ENCODE assay signal across 1 cellular context in the genomic region with DNA sequence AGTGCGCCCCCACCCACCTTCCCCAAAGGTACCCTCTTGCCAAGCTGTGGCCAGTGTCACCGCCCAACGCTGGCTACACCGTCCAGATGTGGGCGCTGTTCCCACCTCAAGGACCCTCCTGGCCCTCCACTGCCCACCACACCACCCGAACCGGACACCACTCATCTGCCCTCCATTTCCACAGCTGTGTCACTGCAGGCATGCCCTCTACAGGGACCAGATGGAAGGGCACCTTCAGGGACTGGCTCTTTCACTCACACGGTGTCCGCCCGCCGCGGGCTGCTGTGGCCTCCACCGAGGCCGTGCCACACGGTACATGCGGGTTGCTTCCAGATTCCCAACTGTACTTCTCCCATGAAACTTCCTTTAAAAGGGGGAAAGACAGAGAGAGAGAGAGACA.
TF ChIP-seq lines count a peak whose summit lies in the region.

No MANE protein-coding gene starts in this region.

TF ChIP-seq in WTC11, 78 proteins besides CTCF, POLR2A, EP300 and RAD21 (continued from another document):
- no peak for TF ChIP-seq JAZF1 (CRISPR knock-in tag; IDR thresholded peaks at IDR 0.05)
- TF ChIP-seq, protein P1, sequence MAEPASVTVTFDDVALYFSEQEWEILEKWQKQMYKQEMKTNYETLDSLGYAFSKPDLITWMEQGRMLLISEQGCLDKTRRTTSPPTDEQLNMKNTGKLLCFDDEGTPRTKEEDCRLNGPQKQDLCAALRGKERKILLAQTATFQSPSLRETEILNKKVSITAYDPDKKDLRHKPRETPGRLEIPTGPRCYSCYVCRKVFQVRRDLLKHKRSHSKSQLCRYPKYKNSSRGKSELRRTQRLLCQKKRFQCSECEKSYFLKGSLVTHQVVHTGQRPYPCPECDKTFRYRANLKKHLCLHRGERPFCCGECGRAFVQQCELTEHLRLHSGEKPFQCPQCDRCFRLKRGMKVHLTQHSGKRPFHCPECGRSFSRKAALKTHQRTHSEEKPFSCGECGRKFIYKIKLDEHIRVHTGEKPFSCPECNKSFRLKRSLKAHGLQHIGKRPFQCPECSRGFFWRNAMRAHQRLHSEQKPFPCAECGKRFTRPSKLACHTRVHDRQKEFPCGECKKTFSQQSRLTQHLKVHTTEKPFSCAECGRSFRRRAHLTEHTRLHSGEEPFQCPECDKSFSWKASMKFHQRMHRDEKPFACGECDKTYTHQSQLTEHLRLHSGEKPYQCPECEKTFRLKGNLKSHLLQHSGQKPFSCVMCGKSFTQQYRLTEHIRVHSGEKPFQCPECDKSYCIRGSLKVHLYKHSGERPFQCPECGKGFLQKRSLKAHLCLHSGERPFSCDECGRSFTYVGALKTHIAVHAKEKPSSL (CRISPR knock-in tag; conservative IDR thresholded peaks at IDR 0.05), result no peak
- no peak for TF ChIP-seq SMAD4 (CRISPR knock-in tag; IDR thresholded peaks at IDR 0.05)
- TF ChIP-seq, protein P2, sequence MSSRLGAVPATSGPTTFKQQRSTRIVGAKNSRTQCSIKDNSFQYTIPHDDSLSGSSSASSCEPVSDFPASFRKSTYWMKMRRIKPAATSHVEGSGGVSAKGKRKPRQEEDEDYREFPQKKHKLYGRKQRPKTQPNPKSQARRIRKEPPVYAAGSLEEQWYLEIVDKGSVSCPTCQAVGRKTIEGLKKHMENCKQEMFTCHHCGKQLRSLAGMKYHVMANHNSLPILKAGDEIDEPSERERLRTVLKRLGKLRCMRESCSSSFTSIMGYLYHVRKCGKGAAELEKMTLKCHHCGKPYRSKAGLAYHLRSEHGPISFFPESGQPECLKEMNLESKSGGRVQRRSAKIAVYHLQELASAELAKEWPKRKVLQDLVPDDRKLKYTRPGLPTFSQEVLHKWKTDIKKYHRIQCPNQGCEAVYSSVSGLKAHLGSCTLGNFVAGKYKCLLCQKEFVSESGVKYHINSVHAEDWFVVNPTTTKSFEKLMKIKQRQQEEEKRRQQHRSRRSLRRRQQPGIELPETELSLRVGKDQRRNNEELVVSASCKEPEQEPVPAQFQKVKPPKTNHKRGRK (CRISPR knock-in tag; IDR thresholded peaks at IDR 0.05; ENCODE audit: borderline replicate concordance), result no peak
- TF ChIP-seq NR1H2 (CRISPR knock-in tag; IDR thresholded peaks at IDR 0.05), result no peak
- TF ChIP-seq, protein P3, sequence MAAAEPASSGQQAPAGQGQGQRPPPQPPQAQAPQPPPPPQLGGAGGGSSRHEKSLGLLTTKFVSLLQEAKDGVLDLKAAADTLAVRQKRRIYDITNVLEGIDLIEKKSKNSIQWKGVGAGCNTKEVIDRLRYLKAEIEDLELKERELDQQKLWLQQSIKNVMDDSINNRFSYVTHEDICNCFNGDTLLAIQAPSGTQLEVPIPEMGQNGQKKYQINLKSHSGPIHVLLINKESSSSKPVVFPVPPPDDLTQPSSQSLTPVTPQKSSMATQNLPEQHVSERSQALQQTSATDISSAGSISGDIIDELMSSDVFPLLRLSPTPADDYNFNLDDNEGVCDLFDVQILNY (CRISPR knock-in tag; IDR thresholded peaks at IDR 0.05), result no peak
- no peak for TF ChIP-seq ZNF317 (CRISPR knock-in tag; IDR thresholded peaks at IDR 0.05; ENCODE audit: borderline replicate concordance, low read depth)
- TF ChIP-seq IRF2 (CRISPR knock-in tag; IDR thresholded peaks at IDR 0.05; ENCODE audit: borderline replicate concordance, low read depth), result no peak
- TF ChIP-seq, protein P4, sequence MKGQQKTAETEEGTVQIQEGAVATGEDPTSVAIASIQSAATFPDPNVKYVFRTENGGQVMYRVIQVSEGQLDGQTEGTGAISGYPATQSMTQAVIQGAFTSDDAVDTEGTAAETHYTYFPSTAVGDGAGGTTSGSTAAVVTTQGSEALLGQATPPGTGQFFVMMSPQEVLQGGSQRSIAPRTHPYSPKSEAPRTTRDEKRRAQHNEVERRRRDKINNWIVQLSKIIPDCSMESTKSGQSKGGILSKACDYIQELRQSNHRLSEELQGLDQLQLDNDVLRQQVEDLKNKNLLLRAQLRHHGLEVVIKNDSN (CRISPR knock-in tag; IDR thresholded peaks at IDR 0.05), result no peak
- TF ChIP-seq, protein P5, sequence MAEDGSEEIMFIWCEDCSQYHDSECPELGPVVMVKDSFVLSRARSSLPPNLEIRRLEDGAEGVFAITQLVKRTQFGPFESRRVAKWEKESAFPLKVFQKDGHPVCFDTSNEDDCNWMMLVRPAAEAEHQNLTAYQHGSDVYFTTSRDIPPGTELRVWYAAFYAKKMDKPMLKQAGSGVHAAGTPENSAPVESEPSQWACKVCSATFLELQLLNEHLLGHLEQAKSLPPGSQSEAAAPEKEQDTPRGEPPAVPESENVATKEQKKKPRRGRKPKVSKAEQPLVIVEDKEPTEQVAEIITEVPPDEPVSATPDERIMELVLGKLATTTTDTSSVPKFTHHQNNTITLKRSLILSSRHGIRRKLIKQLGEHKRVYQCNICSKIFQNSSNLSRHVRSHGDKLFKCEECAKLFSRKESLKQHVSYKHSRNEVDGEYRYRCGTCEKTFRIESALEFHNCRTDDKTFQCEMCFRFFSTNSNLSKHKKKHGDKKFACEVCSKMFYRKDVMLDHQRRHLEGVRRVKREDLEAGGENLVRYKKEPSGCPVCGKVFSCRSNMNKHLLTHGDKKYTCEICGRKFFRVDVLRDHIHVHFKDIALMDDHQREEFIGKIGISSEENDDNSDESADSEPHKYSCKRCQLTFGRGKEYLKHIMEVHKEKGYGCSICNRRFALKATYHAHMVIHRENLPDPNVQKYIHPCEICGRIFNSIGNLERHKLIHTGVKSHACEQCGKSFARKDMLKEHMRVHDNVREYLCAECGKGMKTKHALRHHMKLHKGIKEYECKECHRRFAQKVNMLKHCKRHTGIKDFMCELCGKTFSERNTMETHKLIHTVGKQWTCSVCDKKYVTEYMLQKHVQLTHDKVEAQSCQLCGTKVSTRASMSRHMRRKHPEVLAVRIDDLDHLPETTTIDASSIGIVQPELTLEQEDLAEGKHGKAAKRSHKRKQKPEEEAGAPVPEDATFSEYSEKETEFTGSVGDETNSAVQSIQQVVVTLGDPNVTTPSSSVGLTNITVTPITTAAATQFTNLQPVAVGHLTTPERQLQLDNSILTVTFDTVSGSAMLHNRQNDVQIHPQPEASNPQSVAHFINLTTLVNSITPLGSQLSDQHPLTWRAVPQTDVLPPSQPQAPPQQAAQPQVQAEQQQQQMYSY (CRISPR knock-in tag; IDR thresholded peaks at IDR 0.05), result no peak
- no peak for TF ChIP-seq SOX15 (CRISPR knock-in tag; IDR thresholded peaks at IDR 0.05)
- no peak for TF ChIP-seq ELF4 (CRISPR knock-in tag; IDR thresholded peaks at IDR 0.05; ENCODE audit: low read depth)
- TF ChIP-seq FOXJ3 (CRISPR knock-in tag; IDR thresholded peaks at IDR 0.05; ENCODE audit: borderline replicate concordance), result no peak
- TF ChIP-seq TEAD4 (CRISPR knock-in tag; IDR thresholded peaks at IDR 0.05), result no peak
TF ChIP-seq in WTC11: peak in this region for 0.
